Comparison of ENCODE assay signal across 19 cellular contexts in genomic region chr19:6033744-6034264, GRCh38.
"Had no signal": no experiment of that assay in that cellular context is flagged by ENCODE, and none has a peak within 500 bp of the region (broad histone marks: within the 10 kb centered on the region; RNA-seq: fewer than 3 reads in every experiment).

No MANE protein-coding gene starts in this region.

- H3K27ac ChIP-seq: foreskin keratinocyte, ovary, right atrium auricular region, suprapubic skin, tibial artery, upper lobe of right lung had no signal

- H3K4me3 Mint-ChIP-seq: immature natural killer cell; mesothelial cell of epicardium; natural killer cell; neural crest cell; stimulated activated effector memory CD8-positive, alpha-beta T cell treated with anti-CD3 and anti-CD28 coated beads, Interleukin-12 subunit alpha, Interleukin-12 subunit beta, amount 100 ng/mL, for 72 hours had no signal

- H3K9me3 Mint-ChIP-seq: immature natural killer cell; natural killer cell; stimulated activated effector memory CD8-positive, alpha-beta T cell treated with anti-CD3 and anti-CD28 coated beads, Interleukin-12 subunit alpha, Interleukin-12 subunit beta, amount 100 ng/mL, for 72 hours had no signal

- H3K4me3 ChIP-seq: ovary, right atrium auricular region, smooth muscle cell, suprapubic skin, tibial artery, upper lobe of right lung had no signal

- H3K36me3 Mint-ChIP-seq: immature natural killer cell; natural killer cell; stimulated activated effector memory CD8-positive, alpha-beta T cell treated with anti-CD3 and anti-CD28 coated beads, Interleukin-12 subunit alpha, Interleukin-12 subunit beta, amount 100 ng/mL, for 72 hours had no signal

- H3K27me3 ChIP-seq: foreskin keratinocyte, ovary, right atrium auricular region, suprapubic skin, tibial artery, upper lobe of right lung had no signal

- H3K36me3 ChIP-seq: ovary, right atrium auricular region, upper lobe of right lung had no signal

- H3K4me1 ChIP-seq: foreskin keratinocyte, right atrium auricular region, tibial artery, upper lobe of right lung had no signal

- H3K9me3 ChIP-seq: ovary, right atrium auricular region, suprapubic skin, upper lobe of right lung had no signal

- H3K4me2 ChIP-seq: smooth muscle cell had no signal

- H3K4me1 Mint-ChIP-seq: immature natural killer cell, natural killer cell had no signal

- H3K27ac Mint-ChIP-seq: immature natural killer cell; mesothelial cell of epicardium; natural killer cell; stimulated activated effector memory CD8-positive, alpha-beta T cell treated with anti-CD3 and anti-CD28 coated beads, Interleukin-12 subunit alpha, Interleukin-12 subunit beta, amount 100 ng/mL, for 72 hours had no signal

- DNase-seq: cerebellar nuclear complex; dermis blood vessel endothelial cell; erythroblast; foreskin keratinocyte; immature natural killer cell; left cardiac atrium; mammary epithelial cell; natural killer cell; stimulated activated CD4-positive, alpha-beta T cell treated with anti-CD3 and anti-CD28 coated beads, Interleukin-2, amount 100 ng/mL, for 48 hours; stimulated activated naive CD8-positive, alpha-beta T cell treated with anti-CD3 and anti-CD28 coated beads, Interleukin-15, Interleukin-2, amounts not matched to agents 100 U/mL and 50 U/mL, for 24 hours had no signal

- ATAC-seq: foreskin keratinocyte; natural killer cell; stimulated activated effector memory CD8-positive, alpha-beta T cell treated with anti-CD3 and anti-CD28 coated beads, Interleukin-12 subunit alpha, Interleukin-12 subunit beta, amount 100 ng/mL, for 72 hours; stimulated activated naive CD8-positive, alpha-beta T cell treated with anti-CD3 and anti-CD28 coated beads, Interleukin-15, Interleukin-2, amounts not matched to agents 100 U/mL and 50 U/mL, for 24 hours; upper lobe of right lung had no signal
